14 cellular contexts compared by ENCODE assay signal in the genomic region with DNA sequence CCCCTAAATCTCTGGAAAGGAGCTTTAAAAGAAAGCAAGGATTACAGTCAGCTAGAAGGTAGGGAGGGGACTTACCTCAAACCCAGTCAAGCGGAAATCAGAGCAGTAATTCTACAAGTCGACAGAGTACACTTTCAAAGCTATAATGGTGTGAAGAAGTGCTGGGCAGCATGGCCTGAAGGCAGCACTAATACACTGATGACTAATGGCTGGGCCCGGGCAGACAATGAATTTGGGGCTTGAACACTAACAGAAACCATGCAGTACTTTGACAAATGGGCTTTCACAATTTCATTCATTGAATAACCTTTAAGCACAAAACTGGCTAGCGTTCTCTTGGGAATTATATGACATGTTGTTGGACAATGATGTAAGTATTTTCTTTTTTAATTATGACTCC. TPM values are rescaled to one million over a fixed set of nuclear protein-coding genes. Genes with fewer than 3 reads are reported as not detected.
DNase-seq lines count a peak whose midpoint lies in the region; ATAC-seq, FAIRE-seq and TF ChIP-seq lines count a peak whose summit lies in the region.
"Had no signal": no experiment of that assay in that cellular context is flagged by ENCODE, and none has a peak within 500 bp of the region (broad histone marks: within the 10 kb centered on the region; RNA-seq: fewer than 3 reads in every experiment).

No MANE protein-coding gene starts in this region.

- no peak overlapping the region for H3K4me3 ChIP-seq in fibroblast of lung (replicated peaks in 1 of 4; ENCODE audit: control extremely low read depth in 1 of 4, insufficient read depth in 1 of 4, low read depth in 3 of 4, low read length in 4 of 4)
- H3K4me3 ChIP-seq in neuron (ENCODE audit: low read length) = peak overlapping the region; percentile 86
- H3K4me3 ChIP-seq: cardiac muscle cell had no signal

- H4K20me1 ChIP-seq in fibroblast of lung (ENCODE audit: control insufficient read depth, extremely low read depth, insufficient read depth, low read length) = peaks cover 2% of the 10 kb centered on the region

- no peaks in the 10 kb centered on the region for H3K27me3 ChIP-seq in fibroblast of lung (ENCODE audit: control insufficient read depth, insufficient read depth, low read length)
- H3K27me3 ChIP-seq in neuron (ENCODE audit: insufficient read depth, low read length) = no peaks in the 10 kb centered on the region
- H3K27me3 ChIP-seq: cardiac muscle cell had no signal

- intact Hi-C loops in natural killer cell (cut with micrococcal nuclease) = no loop called here

- no peak overlapping the region for H3K4me2 ChIP-seq in fibroblast of lung (ENCODE audit: extremely low read depth, insufficient read depth, low read length)

- TF ChIP-seq CTCF in fibroblast of lung (conservative IDR thresholded peaks at IDR 0.05 in 1 of 2, IDR thresholded peaks at IDR 0.05 in 1 of 2; ENCODE audit: low read depth in 1 of 2, low read length in 2 of 2) (no peak), natural killer cell (IDR thresholded peaks at IDR 0.05) (no peak)

- H3K4me1 ChIP-seq in fibroblast of lung (ENCODE audit: control insufficient read depth, extremely low read depth, insufficient read depth, low read length) (peaks cover 12% of the 10 kb centered on the region), neuron (ENCODE audit: insufficient read depth, low read length) (peaks cover 52% of the 10 kb centered on the region)

- peaks cover 47 to 76% of the 10 kb centered on the region in 2 donors for H3K27me3 Mint-ChIP-seq in natural killer cell (ENCODE audit: low read depth in 2 of 2)

- H3K4me3 Mint-ChIP-seq in natural killer cell = no peak overlapping the region

- no peaks in the 10 kb centered on the region for H3K9me3 Mint-ChIP-seq in natural killer cell

- H3K36me3 Mint-ChIP-seq in natural killer cell = peaks cover 5% of the 10 kb centered on the region

- peak; percentile 66 for FAIRE-seq in RCC 7860 (lab: Jason Lieb, UNC)

- DNase-seq in Daoy (ENCODE audit: low read depth) = peak; percentile 91
- DNase-seq in RCC 7860 (ENCODE audit: low spot score) = peak; percentile 36
- DNase-seq in fibroblast of lung (ENCODE audit: low read depth in 2 of 2) = peak; percentile 56 to 76
- no peak for DNase-seq in DMS79 (lab: John Stamatoyannopoulos, UW)
- no peak for DNase-seq in natural killer cell
- DNase-seq in NCI-H510A (lab: John Stamatoyannopoulos, UW) = no peak
- DNase-seq: glutamatergic neuron; Kasumi-1; NCI-H526; stimulated activated CD4-positive, alpha-beta T cell treated with anti-CD3 and anti-CD28 coated beads, Interleukin-1b, Interleukin-23, amount 100 ng/mL, for 48 hours; T-helper 1 cell had no signal

- ATAC-seq in HG02884 (IDR thresholded peaks at IDR 0.05; ENCODE audit: unreplicated experiment) (no peak), natural killer cell (no peak)

- no peak overlapping the region for H3K9ac ChIP-seq in fibroblast of lung (ENCODE audit: insufficient read depth, low read length)

- H3K9me3 ChIP-seq in fibroblast of lung (ENCODE audit: control insufficient read depth, insufficient read depth, low read depth, low read length) = no peaks in the 10 kb centered on the region
- H3K9me3 ChIP-seq in neuron (ENCODE audit: low read length) = peaks cover 2% of the 10 kb centered on the region

- H3K27ac ChIP-seq in fibroblast of lung (ENCODE audit: insufficient read depth, low read length) = no peak overlapping the region
- H3K27ac ChIP-seq: cardiac muscle cell had no signal

- H3K4me1 Mint-ChIP-seq in natural killer cell = peaks cover 15 to 19% of the 10 kb centered on the region in 2 donors

- no peak overlapping the region for H3K27ac Mint-ChIP-seq in natural killer cell

- H3K79me2 ChIP-seq in fibroblast of lung (ENCODE audit: control insufficient read depth, insufficient read depth, low read length) = peaks cover 41% of the 10 kb centered on the region

- H2AFZ ChIP-seq in fibroblast of lung (ENCODE audit: low read length) (no peak overlapping the region), neuron (ENCODE audit: low read depth, low read length) (no peak overlapping the region)

- H3K36me3 ChIP-seq in fibroblast of lung (ENCODE audit: control insufficient read depth, insufficient read depth, low read length) (no peaks in the 10 kb centered on the region), neuron (ENCODE audit: insufficient read depth, low read length) (peaks cover 16% of the 10 kb centered on the region)
- H3K36me3 ChIP-seq: cardiac muscle cell had no signal

RNA-seq across cellular contexts. Expression of gene GLI3, which starts 4.7 kb away (rescaled TPM):
- 4.3 and 7.2 TPM in 2 replicates for total RNA-seq in Daoy (2014; rRNA removed; shearing (Covaris generic))
- 6.2 and 6.4 TPM in 2 replicates for total RNA-seq in fibroblast of lung
- 6.5 and 7.3 TPM in 2 replicates for polyA plus RNA-seq in fibroblast of lung
- polyA plus RNA-seq in fibroblast of lung (2012) = 7.7 and 10.4 TPM in 2 replicates
- polyA minus RNA-seq in fibroblast of lung (ENCODE audit: low replicate concordance) = 26.2 and 50.4 TPM in 2 replicates
- total RNA-seq in natural killer cell = 1 to 10 TPM; 2.9 to 4.7 (median 3.1) TPM

Comparison
In these comparisons a context has a peak if more than half of its experiments do, and no peak if none do; other contexts are left out.
1. DNase-seq: peak in Daoy (single experiment), RCC 7860 (single experiment) and fibroblast of lung (2 of 2); none in DMS79 (single experiment), natural killer cell (single experiment) and NCI-H510A (single experiment).